In the genomic region with DNA sequence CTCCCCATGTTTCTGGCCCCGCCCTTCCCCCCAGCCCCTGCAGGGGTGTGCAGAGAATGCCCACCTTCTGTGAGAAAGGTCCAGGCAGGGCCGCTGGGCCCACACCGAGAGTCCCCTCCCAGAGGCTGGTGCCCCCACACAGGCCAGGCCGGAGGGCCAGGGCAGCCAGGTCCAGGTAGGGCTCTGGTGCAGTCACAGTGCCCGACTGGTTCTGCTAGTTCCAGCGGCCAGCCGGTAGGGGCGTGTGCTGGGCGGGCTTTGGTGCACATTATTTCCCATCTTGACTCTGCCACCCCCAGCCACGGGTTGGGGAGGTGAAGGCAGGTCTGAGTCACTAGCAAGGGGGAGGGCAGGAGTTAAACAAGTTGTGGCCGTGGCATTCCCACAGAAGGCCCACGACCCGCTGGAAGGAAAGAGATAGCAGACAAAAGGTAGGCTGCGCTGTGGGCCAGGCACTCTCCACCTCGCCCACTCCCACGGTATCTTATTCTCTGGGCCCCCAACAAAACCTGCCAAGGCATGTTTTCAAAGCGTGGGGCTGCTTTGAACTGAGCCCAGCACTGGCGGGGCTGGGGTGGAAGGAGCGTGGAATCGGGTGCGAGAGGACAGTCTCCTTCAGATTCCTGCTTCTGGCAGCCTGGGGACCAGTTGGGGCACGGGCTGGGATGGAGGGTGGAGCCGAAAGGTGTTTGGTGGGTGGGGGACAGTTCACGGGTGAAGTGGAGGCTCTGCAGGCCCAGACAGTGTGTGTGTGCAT, we compare ENCODE assay signal across 7 cellular contexts. TPM values are rescaled to one million over a fixed set of nuclear protein-coding genes. Genes with fewer than 3 reads are reported as not detected.
A peak's percentile ranks its signal among the peaks of the same experiment; 100 is the strongest.
DNase-seq lines count a peak whose midpoint lies in the region; ATAC-seq and TF ChIP-seq lines count a peak whose summit lies in the region.
"Had no signal": no experiment of that assay in that cellular context is flagged by ENCODE, and none has a peak within 500 bp of the region (broad histone marks: within the 10 kb centered on the region; RNA-seq: fewer than 3 reads in every experiment).

No MANE protein-coding gene starts in this region.

- TF ChIP-seq CTCF in fibroblast of pulmonary artery (IDR thresholded peaks at IDR 0.05; ENCODE audit: low read length, missing control alignments) (peak; percentile 25), stomach (IDR thresholded peaks at IDR 0.05) (peak in 4 of 7 experiments; percentile 15 to 57 (median 34)), gastroesophageal sphincter (IDR thresholded peaks at IDR 0.05) (no peak)

- POLR2A ChIA-PET in activated CD4-positive, alpha-beta memory T cell treated with anti-CD3 and anti-CD28 coated beads for 36 hours (lab: Charles Lee), result no interaction called here
- POLR2A ChIA-PET in activated CD4-positive, alpha-beta memory T cell treated with anti-CD3 and anti-CD28 coated beads, Interleukin-2, amount 10 ng/mL, durations not matched to agents 7 days and 5 days (lab: Charles Lee), result interaction anchor here (1.3 kb wide), 1 partner anchor 50 kb away, joined by 3 read pairs; no protein-coding TSS in a partner anchor

- H3K36me3 ChIP-seq in stomach, result peaks cover 12 to 31% (median 26%) of the 10 kb centered on the region in 4 donors
- no peaks in the 10 kb centered on the region for H3K36me3 ChIP-seq in gastroesophageal sphincter

- DNase-seq in activated CD4-positive, alpha-beta memory T cell treated with anti-CD3 and anti-CD28 coated beads for 36 hours, result peak; percentile 63
- DNase-seq in activated CD4-positive, alpha-beta memory T cell treated with anti-CD3 and anti-CD28 coated beads, Interleukin-2, amount 10 ng/mL, durations not matched to agents 7 days and 5 days, result no peak
- DNase-seq in fibroblast of pulmonary artery (ENCODE audit: low read depth) (peak; percentile 13), stomach (peak; percentile 83), foreskin melanocyte (no peak)

- no peaks in the 10 kb centered on the region for H3K36me3 Mint-ChIP-seq in activated CD4-positive, alpha-beta memory T cell treated with anti-CD3 and anti-CD28 coated beads for 36 hours
- H3K36me3 Mint-ChIP-seq in activated CD4-positive, alpha-beta memory T cell treated with anti-CD3 and anti-CD28 coated beads, Interleukin-2, amount 10 ng/mL, durations not matched to agents 7 days and 5 days (ENCODE audit: low read depth), result no peaks in the 10 kb centered on the region

- CTCF ChIA-PET in activated CD4-positive, alpha-beta memory T cell treated with anti-CD3 and anti-CD28 coated beads for 36 hours (lab: Charles Lee), result interaction anchor here (0.7 to 1.8 kb wide), 3 partner anchors 8 to 23 kb away, joined by 3 to 5 read pairs (median 3); no protein-coding TSS in a partner anchor
- CTCF ChIA-PET in activated CD4-positive, alpha-beta memory T cell treated with anti-CD3 and anti-CD28 coated beads, Interleukin-2, amount 10 ng/mL, durations not matched to agents 7 days and 5 days (lab: Charles Lee), result no interaction called here

- H3K27me3 ChIP-seq in stomach (peaks cover 0 to 53% (median 24%) of the 10 kb centered on the region in 3 donors), gastroesophageal sphincter (peaks cover 54% of the 10 kb centered on the region)

- ATAC-seq in gastroesophageal sphincter, result no peak

- H3K4me1 Mint-ChIP-seq in activated CD4-positive, alpha-beta memory T cell treated with anti-CD3 and anti-CD28 coated beads for 36 hours (ENCODE audit: low read depth), result peaks cover 16% of the 10 kb centered on the region
- peaks cover 6% of the 10 kb centered on the region for H3K4me1 Mint-ChIP-seq in activated CD4-positive, alpha-beta memory T cell treated with anti-CD3 and anti-CD28 coated beads, Interleukin-2, amount 10 ng/mL, durations not matched to agents 7 days and 5 days

- no peaks in the 10 kb centered on the region for H3K9me3 Mint-ChIP-seq in activated CD4-positive, alpha-beta memory T cell treated with anti-CD3 and anti-CD28 coated beads for 36 hours
- no peaks in the 10 kb centered on the region for H3K9me3 Mint-ChIP-seq in activated CD4-positive, alpha-beta memory T cell treated with anti-CD3 and anti-CD28 coated beads, Interleukin-2, amount 10 ng/mL, durations not matched to agents 7 days and 5 days

- intact Hi-C loops in activated CD4-positive, alpha-beta memory T cell treated with anti-CD3 and anti-CD28 coated beads for 36 hours (cut with micrococcal nuclease), result loop anchor here (1.0 to 2.0 kb wide), 2 partner anchors 23 to 56 kb away; a partner anchor contains a TSS
- intact Hi-C loops in stomach (cut with DNase I; ENCODE audit: low total_unique reads), result loop anchor here (10.0 kb wide), 1 partner anchor 50 kb away; no protein-coding TSS in a partner anchor

- WGBS in stomach, 5 donors, result 21 to 51% (median 36%) methylated on average over 15 to 24 of the region's 24 CpGs
- 76 to 88% methylated on average over 3 to 6 of the region's 24 CpGs for WGBS in gastroesophageal sphincter (ENCODE audit: low coverage in 1 of 2), 2 donors

- no peak for TF ChIP-seq EP300 in stomach (IDR thresholded peaks at IDR 0.05)
- TF ChIP-seq EP300 in gastroesophageal sphincter (IDR thresholded peaks at IDR 0.05), result no peak

- no peak overlapping the region for H3K4me3 Mint-ChIP-seq in activated CD4-positive, alpha-beta memory T cell treated with anti-CD3 and anti-CD28 coated beads for 36 hours
- no peak overlapping the region for H3K4me3 Mint-ChIP-seq in activated CD4-positive, alpha-beta memory T cell treated with anti-CD3 and anti-CD28 coated beads, Interleukin-2, amount 10 ng/mL, durations not matched to agents 7 days and 5 days

- peak overlapping the region; percentile 86 to 95 (median 91) for H3K27ac ChIP-seq in stomach
- no peak overlapping the region for H3K27ac ChIP-seq in gastroesophageal sphincter

- H3K9me3 ChIP-seq in stomach (no peaks in the 10 kb centered on the region), gastroesophageal sphincter (no peaks in the 10 kb centered on the region)

- H3K4me3 ChIP-seq in fibroblast of pulmonary artery (replicated peaks; ENCODE audit: low read depth, low read length), result no peak overlapping the region
- H3K4me3 ChIP-seq in stomach, result peak overlapping the region; percentile 43 to 59 (median 53)
- no peak overlapping the region for H3K4me3 ChIP-seq in gastroesophageal sphincter

- H3K27ac Mint-ChIP-seq in activated CD4-positive, alpha-beta memory T cell treated with anti-CD3 and anti-CD28 coated beads for 36 hours, result no peak overlapping the region
- H3K27ac Mint-ChIP-seq in activated CD4-positive, alpha-beta memory T cell treated with anti-CD3 and anti-CD28 coated beads, Interleukin-2, amount 10 ng/mL, durations not matched to agents 7 days and 5 days, result no peak overlapping the region

- TF ChIP-seq POLR2A in stomach (IDR thresholded peaks at IDR 0.05), result peak in 2 of 4 donors; percentile 7 to 19
- no peak for TF ChIP-seq POLR2A in gastroesophageal sphincter (IDR thresholded peaks at IDR 0.05)

- peaks cover 41 to 74% (median 71%) of the 10 kb centered on the region in 4 donors for H3K4me1 ChIP-seq in stomach
- H3K4me1 ChIP-seq in gastroesophageal sphincter, result peaks cover 0 to 28% (median 9%) of the 10 kb centered on the region in 3 donors

- H3K27me3 Mint-ChIP-seq in activated CD4-positive, alpha-beta memory T cell treated with anti-CD3 and anti-CD28 coated beads for 36 hours, result peaks cover 43% of the 10 kb centered on the region
- peaks cover 50% of the 10 kb centered on the region for H3K27me3 Mint-ChIP-seq in activated CD4-positive, alpha-beta memory T cell treated with anti-CD3 and anti-CD28 coated beads, Interleukin-2, amount 10 ng/mL, durations not matched to agents 7 days and 5 days

RNA-seq across cellular contexts. Expression of a gene that starts 1.9 kb away (rescaled TPM):
- total RNA-seq in activated CD4-positive, alpha-beta memory T cell treated with anti-CD3 and anti-CD28 coated beads for 36 hours, result not detected
- not detected for total RNA-seq in activated CD4-positive, alpha-beta memory T cell treated with anti-CD3 and anti-CD28 coated beads, Interleukin-2, amount 10 ng/mL, durations not matched to agents 7 days and 5 days
- 100 to 1,000 TPM in 2 of 5 donors, 10 to 100 TPM in 2, 1 to 10 TPM in 1; 6.4 to 117 (median 49.5) TPM for total RNA-seq in stomach
- 10 to 100 TPM; 25.9 to 76.3 (median 40.6) TPM for polyA plus RNA-seq in stomach
- total RNA-seq in gastroesophageal sphincter, result 1 to 10 TPM in 1 of 4 donors, not detected in 3; 7.3 TPM
- total RNA-seq: activated CD8-positive, alpha-beta memory T cell treated with anti-CD3 and anti-CD28 coated beads for 36 hours had no signal

RNA-seq across cellular contexts. Expression of a gene that starts 12.6 kb away (rescaled TPM):
- total RNA-seq in activated CD4-positive, alpha-beta memory T cell treated with anti-CD3 and anti-CD28 coated beads for 36 hours, result 10 to 100 TPM; 22.8 to 23.4 TPM
- 10 to 100 TPM; 14.5 to 17.8 TPM for total RNA-seq in activated CD4-positive, alpha-beta memory T cell treated with anti-CD3 and anti-CD28 coated beads, Interleukin-2, amount 10 ng/mL, durations not matched to agents 7 days and 5 days
- total RNA-seq in stomach (1,000 to 10,000 TPM in 1 of 5 donors, 100 to 1,000 TPM in 3, 10 to 100 TPM in 1; 45.0 to 1,214 (median 194) TPM), gastroesophageal sphincter (10 to 100 TPM; 45.0 to 75.3 (median 59.8) TPM)
- 10 to 100 TPM; 24.8 to 58.6 (median 40.6) TPM for polyA plus RNA-seq in stomach

RNA-seq across cellular contexts. Expression of a gene that starts 26.1 kb away (rescaled TPM):
- under 1 TPM in 1 of 2 experiments, not detected in 1; 0.05 TPM for total RNA-seq in activated CD4-positive, alpha-beta memory T cell treated with anti-CD3 and anti-CD28 coated beads for 36 hours
- total RNA-seq in activated CD4-positive, alpha-beta memory T cell treated with anti-CD3 and anti-CD28 coated beads, Interleukin-2, amount 10 ng/mL, durations not matched to agents 7 days and 5 days, result not detected
- 1 to 10 TPM in 2 of 5 donors, not detected in 3; 2.0 to 3.7 TPM for total RNA-seq in stomach
- polyA plus RNA-seq in stomach, result under 1 TPM in 2 of 3 donors, not detected in 1; 0.06 to 0.10 TPM
- under 1 TPM in 3 of 4 donors, not detected in 1; 0.15 to 0.94 (median 0.16) TPM for total RNA-seq in gastroesophageal sphincter

RNA-seq across cellular contexts. Expression of a gene that starts 26.2 kb away (rescaled TPM):
- 1 to 10 TPM; 8.1 to 8.5 TPM for total RNA-seq in activated CD4-positive, alpha-beta memory T cell treated with anti-CD3 and anti-CD28 coated beads for 36 hours
- 10 to 100 TPM; 13.4 to 15.2 TPM for total RNA-seq in activated CD4-positive, alpha-beta memory T cell treated with anti-CD3 and anti-CD28 coated beads, Interleukin-2, amount 10 ng/mL, durations not matched to agents 7 days and 5 days
- 1 to 10 TPM in 3 of 5 donors, not detected in 2; 1.1 to 2.7 (median 2.6) TPM for total RNA-seq in stomach
- under 1 TPM in 2 of 3 donors, not detected in 1; 0.25 to 0.31 TPM for polyA plus RNA-seq in stomach
- total RNA-seq in gastroesophageal sphincter, result under 1 TPM in 2 of 4 donors, not detected in 2; 0.27 to 0.31 TPM

RNA-seq across cellular contexts. Expression of a gene that starts 55.7 kb away (rescaled TPM):
- total RNA-seq in activated CD4-positive, alpha-beta memory T cell treated with anti-CD3 and anti-CD28 coated beads for 36 hours, result 10 to 100 TPM; 31.9 to 37.2 TPM
- total RNA-seq in activated CD4-positive, alpha-beta memory T cell treated with anti-CD3 and anti-CD28 coated beads, Interleukin-2, amount 10 ng/mL, durations not matched to agents 7 days and 5 days, result 10 to 100 TPM; 24.5 to 28.4 TPM
- total RNA-seq in stomach (10 to 100 TPM; 18.7 to 54.8 (median 22.0) TPM), gastroesophageal sphincter (10 to 100 TPM; 10.7 to 26.3 (median 21.3) TPM)
- 10 to 100 TPM; 23.9 to 29.4 (median 28.7) TPM for polyA plus RNA-seq in stomach

Comparison
In these comparisons a context has a peak if more than half of its experiments do, and no peak if none do; other contexts are left out.
1. DNase-seq: peak in activated CD4-positive, alpha-beta memory T cell treated with anti-CD3 and anti-CD28 coated beads for 36 hours (single experiment), fibroblast of pulmonary artery (single experiment) and stomach (single experiment); none in activated CD4-positive, alpha-beta memory T cell treated with anti-CD3 and anti-CD28 coated beads, Interleukin-2, amount 10 ng/mL, durations not matched to agents 7 days and 5 days (single experiment) and foreskin melanocyte (single experiment).
2. H3K4me3 ChIP-seq: peak in stomach (4 of 4); none in fibroblast of pulmonary artery (single experiment) and gastroesophageal sphincter (0 of 2).
3. CTCF ChIP-seq: peak in fibroblast of pulmonary artery (single experiment) and stomach (4 of 7); none in gastroesophageal sphincter (0 of 4).
4. H3K27ac ChIP-seq: peak in stomach (5 of 5); none in gastroesophageal sphincter (0 of 4).